Comparison of ENCODE assay signal across 8 cellular contexts in genomic region chr2:127065299-127065931, GRCh38. TPM values are rescaled to one million over a fixed set of nuclear protein-coding genes. Genes with fewer than 3 reads are reported as not detected.
A peak's percentile ranks its signal among the peaks of the same experiment; 100 is the strongest.
DNase-seq lines count a peak whose midpoint lies in the region; ATAC-seq, FAIRE-seq and TF ChIP-seq lines count a peak whose summit lies in the region.

No MANE protein-coding gene starts in this region.

- no peak for ATAC-seq in CD4-positive, CD25-positive, alpha-beta regulatory T cell (ENCODE audit: low read depth in 2 of 2)
- no peak for ATAC-seq in left colon

- H2BK120ac ChIP-seq in H1 (replicated peaks; ENCODE audit: low read depth, low read length), result peak overlapping the region; percentile 64

- H3K9me3 ChIP-seq in CD4-positive, CD25-positive, alpha-beta regulatory T cell (ENCODE audit: control insufficient read depth in 2 of 2, low read length in 2 of 2), result no peaks in the 10 kb centered on the region
- no peaks in the 10 kb centered on the region for H3K9me3 ChIP-seq in H1 (ENCODE audit: insufficient read depth in 2 of 2, low read depth in 1 of 2, low read length in 1 of 2)

- 0 out of 7 replicates have a peak overlapping the region, but pooled peaks of 1 of the 4 experiments have one; percentile 12 for H3K9ac ChIP-seq in H1 (replicated peaks in 1 of 4; ENCODE audit: extremely low read depth in 1 of 4, low read depth in 3 of 4, low read length in 3 of 4)
- H3K9ac ChIP-seq in rectal smooth muscle tissue (ENCODE audit: low read length), result no peak overlapping the region

- peak overlapping the region in 2 of 3 donors; percentile 64 to 78 for H3K27ac Mint-ChIP-seq in CD4-positive, CD25-positive, alpha-beta regulatory T cell

- no peak overlapping the region for H2BK20ac ChIP-seq in H1 (ENCODE audit: low read length)

- peak overlapping the region; percentile 61; the same call in 1 of the 2 replicates for H2BK15ac ChIP-seq in H1 (ENCODE audit: low read length)

- H3K23me2 ChIP-seq in H1 (ENCODE audit: low read depth, low read length), result no peaks in the 10 kb centered on the region

- POLR2A ChIA-PET in H1 (lab: Charles Lee; ENCODE audit: partially characterized antibody), result interaction anchor here (0.7 to 1.4 kb wide), 3 partner anchors 22 to 332 kb away, joined by 3 read pairs; no protein-coding TSS in a partner anchor

- H4K5ac ChIP-seq in H1 (ENCODE audit: insufficient read length, low read depth, low read length), result peak overlapping the region; percentile 21

- 0 out of 2 replicates have a peak overlapping the region, but pooled peaks have one; percentile 57 for H4K8ac ChIP-seq in H1 (ENCODE audit: extremely low read depth, insufficient read depth, low read length)

- no peak overlapping the region for H3K56ac ChIP-seq in H1 (replicated peaks; ENCODE audit: insufficient read length, low read depth, low read length)

- no peaks in the 10 kb centered on the region for H3K9me3 Mint-ChIP-seq in CD4-positive, CD25-positive, alpha-beta regulatory T cell

- H3K18ac ChIP-seq in H1 (ENCODE audit: extremely low read depth, low read length), result no peak overlapping the region

- TF ChIP-seq POLR2A in H1 (IDR thresholded peaks at IDR 0.05; ENCODE audit: control extremely low read depth in 1 of 2, low read depth in 2 of 2, low read length in 2 of 2), result no peak

- H3K23ac ChIP-seq in H1 (ENCODE audit: insufficient read length), result no peak overlapping the region

- no peak overlapping the region for H3K4me3 Mint-ChIP-seq in CD4-positive, CD25-positive, alpha-beta regulatory T cell

- no peak overlapping the region for H2AFZ ChIP-seq in H1 (ENCODE audit: low read length)

- 93% methylated on average over 11 of the region's 13 CpGs; no CpG with 5 or more reads in 1 of the 2 experiments for WGBS in H1 (ENCODE audit: extremely low coverage in 1 of 2, insufficient coverage in 1 of 2, insufficient read length in 1 of 2, insufficient replicate concordance in 2 of 2, low coverage in 1 of 2, low lambda C conversion rate in 2 of 2, missing lambda C conversion rate in 1 of 2), 2 experiments

- no peaks in the 10 kb centered on the region; the same call in 1 of the 2 replicates for H3K79me1 ChIP-seq in H1 (ENCODE audit: low read depth, low read length)

- no peak for TF ChIP-seq RAD21 in H1 (IDR thresholded peaks at IDR 0.05 in 1 of 2, conservative IDR thresholded peaks at IDR 0.05 in 1 of 2; ENCODE audit: low read depth in 2 of 2, low read length in 2 of 2)

- in situ Hi-C loops in GM13976 (cut with MboI; ENCODE audit: low sequenced_read_pairs, unreplicated experiment), result no loop called here

- no peak overlapping the region for H3K4ac ChIP-seq in H1 (replicated peaks; ENCODE audit: insufficient read length, low read depth, low read length)

- H3K4me1 ChIP-seq in CD4-positive, CD25-positive, alpha-beta regulatory T cell (ENCODE audit: control insufficient read depth, insufficient read depth, low read length, poor library complexity, severe bottlenecking), result peaks cover 16% of the 10 kb centered on the region
- H3K4me1 ChIP-seq in H1 (replicated peaks in 1 of 4; ENCODE audit: control insufficient read depth in 3 of 4, insufficient read depth in 4 of 4, low read length in 3 of 4) (peaks cover 0 to 15% (median 8%) of the 10 kb centered on the region in 4 experiments; a peak in 5 of 7 replicates), rectal smooth muscle tissue (ENCODE audit: control insufficient read depth, insufficient read depth, low read length) (peaks cover 13% of the 10 kb centered on the region)

- CTCF ChIA-PET in H1 (lab: Charles Lee; ENCODE audit: partially characterized antibody), result interaction anchor here (0.6 to 2.5 kb wide), 13 partner anchors 9 to 228 kb away, joined by 3 to 12 read pairs (median 4); no protein-coding TSS in a partner anchor

- TF ChIP-seq EP300 in H1 (IDR thresholded peaks at IDR 0.05; ENCODE audit: borderline replicate concordance in 1 of 2, low read depth in 2 of 2, low read length in 2 of 2), result no peak

- H3K4me1 Mint-ChIP-seq in CD4-positive, CD25-positive, alpha-beta regulatory T cell, result peaks cover 0 to 22% (median 5%) of the 10 kb centered on the region in 4 donors

- no peaks in the 10 kb centered on the region for H3K27me3 Mint-ChIP-seq in CD4-positive, CD25-positive, alpha-beta regulatory T cell

- no peak overlapping the region for H3K4me2 ChIP-seq in H1 (ENCODE audit: insufficient read depth in 1 of 2, low read depth in 2 of 2, low read length in 2 of 2)

- peak overlapping the region; percentile 84; the same call in 1 of the 2 replicates for H2BK12ac ChIP-seq in H1 (ENCODE audit: low read depth, low read length)

- H2AK5ac ChIP-seq in H1 (ENCODE audit: low read depth, low read length), result 0 out of 2 replicates have a peak overlapping the region, but pooled peaks have one; percentile 53

- no peak overlapping the region for H3K27ac ChIP-seq in CD4-positive, CD25-positive, alpha-beta regulatory T cell (ENCODE audit: insufficient read depth, low read length, poor library complexity, severe bottlenecking)
- H3K27ac ChIP-seq in H1 (ENCODE audit: low read depth, low read length), result no peak overlapping the region
- peak overlapping the region; percentile 34 for H3K27ac ChIP-seq in rectal smooth muscle tissue (ENCODE audit: low read depth, low read length)

- peaks cover 0 to 4% of the 10 kb centered on the region in 2 experiments for H4K20me1 ChIP-seq in H1 (replicated peaks in 1 of 2; ENCODE audit: control insufficient read depth in 1 of 2, insufficient read depth in 2 of 2, low read length in 2 of 2)

- H3K14ac ChIP-seq in H1 (ENCODE audit: insufficient read length), result no peak overlapping the region

- TF ChIP-seq CTCF in H1 (IDR thresholded peaks at IDR 0.05; ENCODE audit: control extremely low read depth in 1 of 3, insufficient read depth in 1 of 3, low read depth in 1 of 3, low read length in 3 of 3), result no peak
- no peak for TF ChIP-seq CTCF in GM13976 (IDR thresholded peaks at IDR 0.05; ENCODE audit: borderline replicate concordance, control extremely low read depth, extremely low read depth, insufficient read depth, missing control alignments)

- peaks cover 61% of the 10 kb centered on the region for H3K36me3 ChIP-seq in CD4-positive, CD25-positive, alpha-beta regulatory T cell (ENCODE audit: control insufficient read depth, insufficient read depth, low read length)
- H3K36me3 ChIP-seq in H1 (ENCODE audit: control insufficient read depth in 2 of 4, insufficient read depth in 4 of 4, low read length in 3 of 4) (peaks cover 0 to 4% (median 1%) of the 10 kb centered on the region in 4 experiments; a peak in 3 of 8 replicates), rectal smooth muscle tissue (ENCODE audit: control insufficient read depth, insufficient read depth, low read length) (peaks cover 3% of the 10 kb centered on the region)

- no peak for FAIRE-seq in H1 (lab: Jason Lieb, UNC)

- no peak for DNase-seq in CD4-positive, CD25-positive, alpha-beta regulatory T cell
- DNase-seq in MV-4-11 (lab: John Stamatoyannopoulos, UW) (peak; percentile 69), H1 (ENCODE audit: low read depth in 1 of 2, low spot score in 2 of 2) (no peak), left colon (no peak), NCI-H2081 treated with DMSO at 0.1 percent for 48 hours (lab: John Stamatoyannopoulos, UW) (no peak), GM13976 (ENCODE audit: low spot score) (no peak)
- no peak for DNase-seq in stimulated activated CD4-positive, alpha-beta T cell treated with anti-CD3 and anti-CD28 coated beads, Interleukin-4, amount 100 ng/mL, for 24 hours

- H3K27me3 ChIP-seq in CD4-positive, CD25-positive, alpha-beta regulatory T cell (ENCODE audit: control insufficient read depth, insufficient read depth, low read length), result no peaks in the 10 kb centered on the region
- H3K27me3 ChIP-seq in H1 (replicated peaks in 1 of 4; ENCODE audit: control insufficient read depth in 3 of 4, extremely low read depth in 1 of 4, insufficient read depth in 3 of 4, low read length in 3 of 4), result peaks cover 0 to 3% (median 0%) of the 10 kb centered on the region in 4 experiments; a peak in 1 of 7 replicates
- H3K27me3 ChIP-seq in rectal smooth muscle tissue (ENCODE audit: control insufficient read depth, insufficient read depth, low read length), result no peaks in the 10 kb centered on the region

- peak overlapping the region; percentile 35; the same call in 1 of the 2 replicates for H2BK5ac ChIP-seq in H1 (ENCODE audit: low read depth, low read length)

- peak overlapping the region; percentile 65 for H4K91ac ChIP-seq in H1 (replicated peaks; ENCODE audit: insufficient read length, low read length)

- H3K36me3 Mint-ChIP-seq in CD4-positive, CD25-positive, alpha-beta regulatory T cell, result peaks cover 16% of the 10 kb centered on the region

- H3K4me3 ChIP-seq in CD4-positive, CD25-positive, alpha-beta regulatory T cell (ENCODE audit: low read depth, low read length), result no peak overlapping the region
- H3K4me3 ChIP-seq in H1 (ENCODE audit: extremely low read depth in 1 of 4, insufficient read depth in 2 of 4, low read depth in 3 of 4, low read length in 4 of 4), result no peak overlapping the region
- H3K4me3 ChIP-seq in rectal smooth muscle tissue (ENCODE audit: low read length), result peak overlapping the region; percentile 28

- no peaks in the 10 kb centered on the region for H3K79me2 ChIP-seq in H1 (ENCODE audit: control insufficient read depth in 1 of 2, insufficient read depth in 2 of 2, low read length in 2 of 2)

- intact Hi-C loops in left colon (cut with DNase I, micrococcal nuclease), result no loop called here

TF ChIP-seq in H1, 55 proteins besides CTCF, POLR2A, EP300 and RAD21:
- no peak for TF ChIP-seq MAFK (IDR thresholded peaks at IDR 0.05; ENCODE audit: low read depth, low read length)
TF ChIP-seq in H1: peak in this region for 0.

RNA-seq across cellular contexts. Expression of gene BIN1, which starts 41.5 kb away (rescaled TPM):
- total RNA-seq in CD4-positive, CD25-positive, alpha-beta regulatory T cell, result 204 TPM
- 100 to 1,000 TPM; 131 to 228 (median 157) TPM for polyA plus RNA-seq in CD4-positive, CD25-positive, alpha-beta regulatory T cell
- total RNA-seq in H1 (2021; fragmentation: NEBNext Ultra II Directional; extraction: Animal tissue kit (Norgen Biotek cat#: 25700)), result 35.6 and 41.9 TPM in 2 replicates
- 23.6 and 35.1 TPM in 2 replicates for polyA plus RNA-seq in H1 (2011; rRNA removed)
- 39.0 TPM for polyA plus RNA-seq in H1 (2011; cell fraction: cytosol; rRNA removed)
- polyA plus RNA-seq in H1 (2011; cell fraction: nucleus; rRNA removed), result 102 TPM
- 35.4 to 47.3 TPM (median 43.6 TPM) in 4 replicates for polyA plus RNA-seq in H1 (2012, experiment 1 of 2)
- polyA plus RNA-seq in H1 (2012, experiment 2 of 2), result 30.3 TPM
- polyA plus RNA-seq in H1 (2013, experiment 1 of 2), result 32.3 TPM
- 31.5 TPM for polyA plus RNA-seq in H1 (2013, experiment 2 of 2)
- polyA minus RNA-seq in H1 (2011; rRNA and poly(A)+ RNA removed), result 14.7 and 16.2 TPM in 2 replicates
- polyA minus RNA-seq in H1 (2011; cell fraction: cytosol; rRNA and poly(A)+ RNA removed), result 14.2 TPM
- 19.4 TPM for polyA minus RNA-seq in H1 (2011; cell fraction: nucleus; rRNA and poly(A)+ RNA removed)
- 10 to 100 TPM; 34.3 to 37.2 TPM for total RNA-seq in left colon
